In genomic region chr4:165865995-165866650, GRCh38 we compare ENCODE assay signal across 1 cellular context.
TF ChIP-seq lines count a peak whose summit lies in the region.

No MANE protein-coding gene starts in this region.

TF ChIP-seq in HepG2, 621 proteins besides CTCF, POLR2A, EP300 and RAD21 (continued from another document):
- TF ChIP-seq PCBP1 (IDR thresholded peaks at IDR 0.05; ENCODE audit: borderline replicate concordance, low read depth, low read length) = no peak
- TF ChIP-seq ZNF879 (CRISPR knock-in tag; IDR thresholded peaks at IDR 0.05) = no peak
- TF ChIP-seq ZNF780A (CRISPR knock-in tag; IDR thresholded peaks at IDR 0.05) = no peak
- no peak for TF ChIP-seq ZNF713 (CRISPR knock-in tag; IDR thresholded peaks at IDR 0.05)
